15 cellular contexts compared by ENCODE assay signal in genomic region chr1:70546726-70547125, GRCh38.
DNase-seq lines count a peak whose midpoint lies in the region; ATAC-seq and TF ChIP-seq lines count a peak whose summit lies in the region.
"Had no signal": no experiment of that assay in that cellular context is flagged by ENCODE, and none has a peak within 500 bp of the region (broad histone marks: within the 10 kb centered on the region; RNA-seq: fewer than 3 reads in every experiment).

No MANE protein-coding gene starts in this region.

- no peak overlapping the region for H2BK120ac ChIP-seq in H9 (ENCODE audit: low read depth, low read length, poor library complexity, severe bottlenecking)

- H4K8ac ChIP-seq in H9 (replicated peaks; ENCODE audit: insufficient read length, low read depth, low read length), result no peak overlapping the region

- no peak overlapping the region for H3T11ph ChIP-seq in H9 (ENCODE audit: low read length)

- ATAC-seq in WTC11, result peak; percentile 34; the same call in 1 of the 2 replicates
- no peak for ATAC-seq in stimulated activated effector memory CD8-positive, alpha-beta T cell treated with anti-CD3 and anti-CD28 coated beads, Interleukin-12 subunit alpha, Interleukin-12 subunit beta, amount 100 ng/mL, for 72 hours
- ATAC-seq: CD8-positive, alpha-beta T cell had no signal

- no peak for DNase-seq in H9
- DNase-seq in WTC11 (ENCODE audit: low spot score), result no peak
- DNase-seq in transverse colon, result no peak
- DNase-seq in kidney glomerular epithelial cell (lab: John Stamatoyannopoulos, UW), result no peak
- DNase-seq in foreskin fibroblast, result no peak
- no peak for DNase-seq in stimulated activated effector memory CD8-positive, alpha-beta T cell treated with anti-CD3 and anti-CD28 coated beads, Interleukin-12 subunit alpha, Interleukin-12 subunit beta, amount 100 ng/mL, for 72 hours (ENCODE audit: low spot score in 2 of 2)
- DNase-seq: 8988T; Calu3; CD8-positive, alpha-beta T cell; DMS79 treated with DMSO at 0.1 percent for 48 hours; GF-D8; H7 had no signal

- H2BK12ac ChIP-seq in H9 (ENCODE audit: insufficient read length, low read depth, low read length), result no peak overlapping the region

- H3K4me3 Mint-ChIP-seq in H9 (no peak overlapping the region), WTC11 (no peak overlapping the region)
- H3K4me3 Mint-ChIP-seq in stimulated activated effector memory CD8-positive, alpha-beta T cell treated with anti-CD3 and anti-CD28 coated beads, Interleukin-12 subunit alpha, Interleukin-12 subunit beta, amount 100 ng/mL, for 72 hours, result no peak overlapping the region
- H3K4me3 Mint-ChIP-seq: CD14-positive monocyte; CD8-positive, alpha-beta T cell had no signal

- no peaks in the 10 kb centered on the region for H3K79me1 ChIP-seq in H9 (ENCODE audit: insufficient read depth, low read depth, low read length, poor library complexity, severe bottlenecking)

- no peak overlapping the region for H2BK15ac ChIP-seq in H9 (ENCODE audit: low read depth, low read length)

- TF ChIP-seq CTCF in H9 (conservative IDR thresholded peaks at IDR 0.05) (no peak), WTC11 (IDR thresholded peaks at IDR 0.05) (no peak), transverse colon (IDR thresholded peaks at IDR 0.05) (no peak), foreskin fibroblast (IDR thresholded peaks at IDR 0.05; ENCODE audit: low read depth, low read length) (no peak)

- H3K36me3 Mint-ChIP-seq in H9 (ENCODE audit: insufficient read depth in 1 of 3, low read depth in 3 of 3) (no peaks in the 10 kb centered on the region; a peak in 1 of 7 replicates), WTC11 (no peaks in the 10 kb centered on the region)
- H3K36me3 Mint-ChIP-seq in stimulated activated effector memory CD8-positive, alpha-beta T cell treated with anti-CD3 and anti-CD28 coated beads, Interleukin-12 subunit alpha, Interleukin-12 subunit beta, amount 100 ng/mL, for 72 hours, result no peaks in the 10 kb centered on the region
- H3K36me3 Mint-ChIP-seq: CD14-positive monocyte; CD8-positive, alpha-beta T cell had no signal

- no peak for TF ChIP-seq EP300 in transverse colon (IDR thresholded peaks at IDR 0.05; ENCODE audit: low read depth)

- no peaks in the 10 kb centered on the region; a peak in 1 of 5 replicates for H3K9me3 Mint-ChIP-seq in H9
- H3K9me3 Mint-ChIP-seq in WTC11, result no peaks in the 10 kb centered on the region
- H3K9me3 Mint-ChIP-seq in stimulated activated effector memory CD8-positive, alpha-beta T cell treated with anti-CD3 and anti-CD28 coated beads, Interleukin-12 subunit alpha, Interleukin-12 subunit beta, amount 100 ng/mL, for 72 hours, result peaks cover 2% of the 10 kb centered on the region
- H3K9me3 Mint-ChIP-seq: CD8-positive, alpha-beta T cell had no signal

- no peak overlapping the region for H3K14ac ChIP-seq in H9 (ENCODE audit: insufficient read depth, low read length)

- no peak overlapping the region for H3K23ac ChIP-seq in H9 (ENCODE audit: insufficient read length, low read depth, low read length)

- H2BK5ac ChIP-seq in H9 (ENCODE audit: insufficient read length, low read length), result no peak overlapping the region

- no peak overlapping the region for H2AK5ac ChIP-seq in H9 (ENCODE audit: insufficient read length, low read length)

- H3K56ac ChIP-seq in H9 (ENCODE audit: insufficient read length, low read depth, low read length), result no peak overlapping the region

- H3K27me3 Mint-ChIP-seq in H9 (ENCODE audit: low read depth) (no peaks in the 10 kb centered on the region), WTC11 (ENCODE audit: low read depth) (no peaks in the 10 kb centered on the region)

- H3K27ac Mint-ChIP-seq in H9, result peak overlapping the region in 2 of 3 experiments; percentile 6 to 90; a peak in 4 of 7 replicates
- peak overlapping the region; percentile 21 for H3K27ac Mint-ChIP-seq in WTC11
- no peak overlapping the region for H3K27ac Mint-ChIP-seq in stimulated activated effector memory CD8-positive, alpha-beta T cell treated with anti-CD3 and anti-CD28 coated beads, Interleukin-12 subunit alpha, Interleukin-12 subunit beta, amount 100 ng/mL, for 72 hours
- H3K27ac Mint-ChIP-seq: CD14-positive monocyte; CD8-positive, alpha-beta T cell had no signal

- no peak for TF ChIP-seq POLR2A in transverse colon (IDR thresholded peaks at IDR 0.05)

- H3K4me3 ChIP-seq in iPS-20b (ENCODE audit: low read length) (no peak overlapping the region), transverse colon (no peak overlapping the region), foreskin fibroblast (ENCODE audit: low read depth in 1 of 2, low read length in 2 of 2) (no peak overlapping the region)
- H3K4me3 ChIP-seq: BLaER1 had no signal

- H3K4me2 ChIP-seq in H9 (ENCODE audit: insufficient read depth, insufficient read length, low read length), result no peak overlapping the region
- H3K4me2 ChIP-seq: BLaER1 had no signal

- WGBS in H9 (ENCODE audit: extremely low coverage, insufficient read length, low lambda C conversion rate), result no CpG with 5 or more reads among the region's 1 CpG
- 80 to 86% methylated on average over 1 of the region's 1 CpG for WGBS in transverse colon (ENCODE audit: low coverage in 1 of 2), 2 donors

- intact Hi-C loops in transverse colon (cut with DNase I; ENCODE audit: low total_unique reads), result no loop called here

- H2BK20ac ChIP-seq in H9 (ENCODE audit: low read depth, low read length, poor library complexity, severe bottlenecking), result no peak overlapping the region

- H3K9ac ChIP-seq in H9 (ENCODE audit: extremely low read depth, insufficient read length, low read length) (no peak overlapping the region), iPS-20b (ENCODE audit: low read depth, low read length) (no peak overlapping the region)
- H3K9ac ChIP-seq: BLaER1 had no signal

- H3K27ac ChIP-seq in H9 (ENCODE audit: insufficient read length, low read depth, low read length) (no peak overlapping the region), iPS-20b (ENCODE audit: low read length) (peak overlapping the region; percentile 5), transverse colon (no peak overlapping the region)
- H3K27ac ChIP-seq: BLaER1 had no signal

- H3K79me2 ChIP-seq in H9 (ENCODE audit: insufficient read depth, low read length), result no peaks in the 10 kb centered on the region

- in situ Hi-C loops in transverse colon (cut with MboI; ENCODE audit: low pct_ligation_motif_present in 1 of 4, low pct_unique_long_range_greater_than_20kb in 1 of 4, low sequenced_read_pairs in 3 of 4), result loop anchor here in 1 of 4 donors (25.0 kb wide), 1 partner anchor 491 kb away; the partner anchor contains the start of gene PTGER3

- H3K36me3 ChIP-seq in iPS-20b (ENCODE audit: insufficient read depth, low read depth, low read length) (no peaks in the 10 kb centered on the region), transverse colon (no peaks in the 10 kb centered on the region)
- H3K36me3 ChIP-seq: BLaER1 had no signal

- no peak overlapping the region for H2AFZ ChIP-seq in H9 (ENCODE audit: low read length)

- no peaks in the 10 kb centered on the region for H3K9me3 ChIP-seq in H9 (ENCODE audit: control insufficient read depth, low read depth, low read length)
- H3K9me3 ChIP-seq in iPS-20b (ENCODE audit: insufficient read depth, low read depth, low read length), result no peaks in the 10 kb centered on the region
- no peaks in the 10 kb centered on the region for H3K9me3 ChIP-seq in transverse colon
- H3K9me3 ChIP-seq: BLaER1 had no signal

- CTCF ChIA-PET in WTC11 (lab: Charles Lee), result interaction anchor here (0.9 to 1.1 kb wide), 2 partner anchors 18 to 71 kb away, joined by 4 to 7 read pairs; no protein-coding TSS in a partner anchor

- no peak overlapping the region for H3K4ac ChIP-seq in H9 (ENCODE audit: low read depth, low read length)

- H3K4me1 Mint-ChIP-seq in H9 (peaks cover 16 to 17% of the 10 kb centered on the region in 2 experiments), WTC11 (peaks cover 12% of the 10 kb centered on the region)
- H3K4me1 Mint-ChIP-seq in stimulated activated effector memory CD8-positive, alpha-beta T cell treated with anti-CD3 and anti-CD28 coated beads, Interleukin-12 subunit alpha, Interleukin-12 subunit beta, amount 100 ng/mL, for 72 hours, result no peaks in the 10 kb centered on the region
- H3K4me1 Mint-ChIP-seq: CD14-positive monocyte had no signal

- no peaks in the 10 kb centered on the region for H3K23me2 ChIP-seq in H9 (ENCODE audit: insufficient read length, low read depth, low read length, poor library complexity, severe bottlenecking)

- H3K18ac ChIP-seq in H9 (ENCODE audit: insufficient read length, low read depth, low read length), result no peak overlapping the region

- H4K20me1 ChIP-seq in H9 (ENCODE audit: control insufficient read depth, insufficient read depth, insufficient read length), result no peaks in the 10 kb centered on the region
- H4K20me1 ChIP-seq: BLaER1 had no signal

- H4K5ac ChIP-seq in H9 (ENCODE audit: insufficient read length, low read depth, low read length), result no peak overlapping the region

- H3K27me3 ChIP-seq in H9 (ENCODE audit: insufficient read depth, low read length) (no peaks in the 10 kb centered on the region), iPS-20b (ENCODE audit: insufficient read depth, low read length) (no peaks in the 10 kb centered on the region), transverse colon (no peaks in the 10 kb centered on the region)
- H3K27me3 ChIP-seq: BLaER1 had no signal

- H3K4me1 ChIP-seq in H9 (ENCODE audit: insufficient read depth, low read length) (peaks cover 5% of the 10 kb centered on the region; the same call in 1 of the 2 replicates), iPS-20b (ENCODE audit: insufficient read depth, low read length) (peaks cover 11% of the 10 kb centered on the region; the same call in 1 of the 2 replicates), transverse colon (no peaks in the 10 kb centered on the region)
- H3K4me1 ChIP-seq: BLaER1 had no signal

- no peak overlapping the region for H4K91ac ChIP-seq in H9 (ENCODE audit: insufficient read length, low read depth, low read length)

- POLR2A ChIA-PET in WTC11 (lab: Charles Lee), result no interaction called here
